Comparison of ENCODE assay signal across 18 cellular contexts in the genomic region with DNA sequence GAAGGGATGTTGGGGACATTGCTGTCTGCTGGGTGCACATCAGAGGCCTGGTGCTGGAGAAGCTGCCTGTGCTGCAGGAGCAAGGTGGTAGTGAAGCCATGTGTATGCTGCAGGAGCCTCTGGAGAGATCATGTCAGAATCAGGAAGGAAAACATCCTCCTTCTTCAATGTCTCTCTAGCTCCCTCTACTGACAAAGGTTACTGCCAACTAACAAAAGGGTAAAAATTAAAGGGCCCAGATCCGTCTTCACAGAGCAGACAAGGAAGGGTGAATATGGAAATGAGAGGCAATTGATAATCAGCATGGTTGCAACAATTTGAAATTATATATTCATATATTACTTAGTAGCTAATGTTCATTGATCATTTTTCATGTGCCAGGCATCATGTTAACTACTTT. TPM values are rescaled to one million over a fixed set of nuclear protein-coding genes. Genes with fewer than 3 reads are reported as not detected.
DNase-seq lines count a peak whose midpoint lies in the region; ATAC-seq and TF ChIP-seq lines count a peak whose summit lies in the region.
"Had no signal": no experiment of that assay in that cellular context is flagged by ENCODE, and none has a peak within 500 bp of the region (broad histone marks: within the 10 kb centered on the region; RNA-seq: fewer than 3 reads in every experiment).

No MANE protein-coding gene starts in this region.

- no peaks in the 10 kb centered on the region for H3K36me3 Mint-ChIP-seq in endothelial cell (ENCODE audit: low read depth, unreplicated experiment)
- H3K36me3 Mint-ChIP-seq in activated naive CD4-positive, alpha-beta T cell treated with anti-CD3 and anti-CD28 coated beads, Interleukin-2, amount 10 ng/mL, durations not matched to agents 7 days and 5 days: peaks cover 14% of the 10 kb centered on the region

- H3K4me3 ChIP-seq in GM12865 (ENCODE audit: low read depth, low read length): no peak overlapping the region
- H3K4me3 ChIP-seq: GM23248, heart left ventricle, lung, vagina had no signal

- no peaks in the 10 kb centered on the region for H3K9me3 Mint-ChIP-seq in endothelial cell (ENCODE audit: unreplicated experiment)
- peaks cover 26% of the 10 kb centered on the region for H3K9me3 Mint-ChIP-seq in activated naive CD4-positive, alpha-beta T cell treated with anti-CD3 and anti-CD28 coated beads, Interleukin-2, amount 10 ng/mL, durations not matched to agents 7 days and 5 days

- no peaks in the 10 kb centered on the region for H3K4me1 Mint-ChIP-seq in endothelial cell (ENCODE audit: unreplicated experiment)
- peaks cover 26% of the 10 kb centered on the region for H3K4me1 Mint-ChIP-seq in activated naive CD4-positive, alpha-beta T cell treated with anti-CD3 and anti-CD28 coated beads, Interleukin-2, amount 10 ng/mL, durations not matched to agents 7 days and 5 days

- in situ Hi-C loops in ACHN (cut with HindIII; ENCODE audit: low pct_ligation_motif_present, low pct_unique_long_range_greater_than_20kb, low sequenced_read_pairs): no loop called here

- TF ChIP-seq CTCF in GM12865 (IDR thresholded peaks at IDR 0.05; ENCODE audit: insufficient read depth, low read depth, low read length, missing control alignments) (peak; percentile 18), endothelial cell (IDR thresholded peaks at IDR 0.05; ENCODE audit: unreplicated experiment) (peak; percentile 40)

- H3K4me3 Mint-ChIP-seq in endothelial cell (ENCODE audit: unreplicated experiment): no peak overlapping the region
- no peak overlapping the region for H3K4me3 Mint-ChIP-seq in activated naive CD4-positive, alpha-beta T cell treated with anti-CD3 and anti-CD28 coated beads, Interleukin-2, amount 10 ng/mL, durations not matched to agents 7 days and 5 days
- H3K4me3 Mint-ChIP-seq: effector memory CD8-positive, alpha-beta T cell had no signal

- no peak overlapping the region for H3K27ac Mint-ChIP-seq in endothelial cell (ENCODE audit: unreplicated experiment)
- H3K27ac Mint-ChIP-seq in activated naive CD4-positive, alpha-beta T cell treated with anti-CD3 and anti-CD28 coated beads, Interleukin-2, amount 10 ng/mL, durations not matched to agents 7 days and 5 days: no peak overlapping the region
- H3K27ac Mint-ChIP-seq: effector memory CD8-positive, alpha-beta T cell had no signal

- DNase-seq in ACHN (peak; percentile 23), GM12865 (ENCODE audit: low read depth) (peak; percentile 21), NCI-H69 (lab: John Stamatoyannopoulos, UW) (peak; percentile 74), endothelial cell (ENCODE audit: low spot score) (no peak), H4 (ENCODE audit: low spot score) (no peak)
- no peak for DNase-seq in activated naive CD4-positive, alpha-beta T cell treated with anti-CD3 and anti-CD28 coated beads, Interleukin-2, amount 10 ng/mL, durations not matched to agents 7 days and 5 days
- DNase-seq in activated effector memory CD4-positive, alpha-beta T cell treated with Interleukin-2 at 50 U/mL for 16 hours: no peak
- DNase-seq: amniotic stem cell; effector memory CD8-positive, alpha-beta T cell; GM23248; heart left ventricle; NCI-H2107; stimulated activated CD4-positive, alpha-beta T cell treated with anti-CD3 and anti-CD28 coated beads, Interleukin-15, amount 100 ng/mL, for 24 hours; stimulated activated CD8-positive, alpha-beta memory T cell treated with anti-CD3 and anti-CD28 coated beads, Interleukin-4, amount 100 ng/mL, for 48 hours had no signal

- no peak for ATAC-seq in GM19397 (IDR thresholded peaks at IDR 0.05; ENCODE audit: unreplicated experiment)
- ATAC-seq: effector memory CD8-positive, alpha-beta T cell; heart left ventricle had no signal

- no peaks in the 10 kb centered on the region for H3K27me3 Mint-ChIP-seq in endothelial cell (ENCODE audit: unreplicated experiment)
- H3K27me3 Mint-ChIP-seq in activated naive CD4-positive, alpha-beta T cell treated with anti-CD3 and anti-CD28 coated beads, Interleukin-2, amount 10 ng/mL, durations not matched to agents 7 days and 5 days: peaks cover 6% of the 10 kb centered on the region

- CTCF ChIA-PET in activated naive CD4-positive, alpha-beta T cell treated with anti-CD3 and anti-CD28 coated beads, Interleukin-2, amount 10 ng/mL, durations not matched to agents 7 days and 5 days (lab: Charles Lee): interaction anchor here (1.4 kb wide), 1 partner anchor 16 kb away, joined by 4 read pairs; no protein-coding TSS in a partner anchor

RNA-seq across cellular contexts. Expression of a gene that starts 32.2 kb away (rescaled TPM):
- not detected for total RNA-seq in endothelial cell (ENCODE audit: unreplicated experiment)
- not detected in 2 replicates for total RNA-seq in H4 (2014; rRNA removed; shearing (Covaris generic))
- total RNA-seq: GM23248, RPMI7951, vagina had no signal

RNA-seq across cellular contexts. Expression of a gene that starts 45.7 kb away (rescaled TPM):
- 27.2 TPM for total RNA-seq in endothelial cell (ENCODE audit: unreplicated experiment)
- total RNA-seq in H4 (2014; rRNA removed; shearing (Covaris generic)): 2.7 and 3.8 TPM in 2 replicates

RNA-seq across cellular contexts. Expression of a gene that starts 56.8 kb away (rescaled TPM):
- total RNA-seq in endothelial cell (ENCODE audit: unreplicated experiment): 38.4 TPM
- 58.3 and 61.2 TPM in 2 replicates for total RNA-seq in H4 (2014; rRNA removed; shearing (Covaris generic))

RNA-seq across cellular contexts. Expression of a gene that starts 56.9 kb away (rescaled TPM):
- total RNA-seq in endothelial cell (ENCODE audit: unreplicated experiment): 93.4 TPM
- total RNA-seq in H4 (2014; rRNA removed; shearing (Covaris generic)): 20.1 and 25.5 TPM in 2 replicates

Comparison
In these comparisons a context has a peak if more than half of its experiments do, and no peak if none do; other contexts are left out.
1. DNase-seq: peak in ACHN (single experiment), GM12865 (single experiment) and NCI-H69 (single experiment); none in endothelial cell (single experiment), activated naive CD4-positive, alpha-beta T cell treated with anti-CD3 and anti-CD28 coated beads, Interleukin-2, amount 10 ng/mL, durations not matched to agents 7 days and 5 days (single experiment), H4 (single experiment) and activated effector memory CD4-positive, alpha-beta T cell treated with Interleukin-2 at 50 U/mL for 16 hours (single experiment).